ENCODE assay signal across 9 cellular contexts in the genomic region with DNA sequence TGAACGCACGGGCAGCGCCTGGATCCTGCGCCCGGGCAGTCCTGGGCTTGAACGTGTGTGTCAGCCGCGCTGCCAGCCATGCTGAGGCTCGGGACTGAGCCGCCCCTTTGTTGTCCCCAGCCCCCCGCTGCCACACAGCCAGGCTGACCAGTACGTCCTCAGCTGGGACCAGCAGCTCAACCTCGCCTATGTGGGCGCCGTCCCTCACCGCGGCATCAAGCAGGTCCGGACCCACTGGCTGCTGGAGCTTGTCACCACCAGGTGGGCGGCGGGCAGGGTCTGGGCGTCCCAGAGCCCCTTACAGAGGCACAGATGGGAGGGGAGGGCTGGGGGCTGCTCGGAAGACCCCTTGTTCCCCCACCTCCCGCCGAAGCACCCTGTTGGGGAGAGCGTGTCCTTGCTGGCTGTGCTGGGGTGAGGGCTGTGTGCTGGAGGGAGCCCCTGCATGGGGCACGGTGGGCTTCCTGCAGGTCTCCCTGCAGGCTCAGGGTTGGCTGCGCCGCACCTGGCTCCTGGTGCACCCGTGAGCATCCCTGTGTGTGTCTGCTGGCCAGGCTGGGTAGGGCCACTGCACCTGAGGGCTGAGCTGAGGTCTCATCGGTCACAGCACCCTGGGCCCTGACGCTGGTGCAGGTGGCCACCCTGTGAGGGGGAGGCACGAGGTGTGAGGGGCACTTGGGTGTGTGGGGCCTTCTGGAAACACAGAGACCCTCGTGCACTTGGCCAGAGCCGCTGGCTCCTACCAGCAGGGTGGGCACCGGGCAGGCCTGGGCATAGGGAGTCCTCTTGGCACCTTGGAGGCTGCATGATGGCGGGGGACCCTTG. TPM values are rescaled to one million over a fixed set of nuclear protein-coding genes. Genes with fewer than 3 reads are reported as not detected.
DNase-seq lines count a peak whose midpoint lies in the region; ATAC-seq, FAIRE-seq and TF ChIP-seq lines count a peak whose summit lies in the region.
"Had no signal": no experiment of that assay in that cellular context is flagged by ENCODE, and none has a peak within 500 bp of the region (broad histone marks: within the 10 kb centered on the region; RNA-seq: fewer than 3 reads in every experiment).

No MANE protein-coding gene starts in this region.

- peaks cover 9% of the 10 kb centered on the region for H4K20me1 ChIP-seq in astrocyte (ENCODE audit: insufficient read depth, low read length)

- peak overlapping the region; percentile 99 for H3K4me2 ChIP-seq in astrocyte (ENCODE audit: low read length)

- no peak for FAIRE-seq in astrocyte (lab: Jason Lieb, UNC)
- FAIRE-seq: D721Med had no signal

- no peaks in the 10 kb centered on the region for H3K79me2 ChIP-seq in astrocyte (ENCODE audit: insufficient read depth, low read length)

- CTCF ChIA-PET in activated CD8-positive, alpha-beta memory T cell treated with anti-CD3 and anti-CD28 coated beads, Interleukin-2, amount 10 ng/mL, durations not matched to agents 7 days and 5 days (lab: Charles Lee) = interaction anchor here (0.6 to 3.2 kb wide), 20 partner anchors 19 to 358 kb away, joined by 3 to 34 read pairs (median 4); a partner anchor contains a TSS

- H3K4me3 Mint-ChIP-seq in activated CD8-positive, alpha-beta memory T cell treated with anti-CD3 and anti-CD28 coated beads, Interleukin-2, amount 10 ng/mL, durations not matched to agents 7 days and 5 days = peak overlapping the region; percentile 72
- peak overlapping the region; percentile 83 for H3K4me3 Mint-ChIP-seq in astrocyte (ENCODE audit: unreplicated experiment)

- no peaks in the 10 kb centered on the region for H3K9me3 ChIP-seq in astrocyte (ENCODE audit: insufficient read depth, low read depth, low read length)
- no peaks in the 10 kb centered on the region for H3K9me3 ChIP-seq in right lobe of liver
- H3K9me3 ChIP-seq in thoracic aorta = no peaks in the 10 kb centered on the region

- intact Hi-C loops in right lobe of liver (cut with DNase I) = no loop called here

- H2AFZ ChIP-seq in astrocyte (ENCODE audit: low read depth, low read length) = peak overlapping the region; percentile 88

- H3K27me3 Mint-ChIP-seq in activated CD8-positive, alpha-beta memory T cell treated with anti-CD3 and anti-CD28 coated beads, Interleukin-2, amount 10 ng/mL, durations not matched to agents 7 days and 5 days = no peaks in the 10 kb centered on the region
- no peaks in the 10 kb centered on the region for H3K27me3 Mint-ChIP-seq in astrocyte (ENCODE audit: low read depth, unreplicated experiment)

- no peak for TF ChIP-seq CTCF in astrocyte (IDR thresholded peaks at IDR 0.05; ENCODE audit: insufficient read depth, low read depth, low read length)
- no peak for TF ChIP-seq CTCF in right lobe of liver (IDR thresholded peaks at IDR 0.05)
- no peak for TF ChIP-seq CTCF in thoracic aorta (IDR thresholded peaks at IDR 0.05)

- no peaks in the 10 kb centered on the region for H3K36me3 ChIP-seq in astrocyte (ENCODE audit: insufficient read depth, low read length)
- H3K36me3 ChIP-seq in right lobe of liver = peaks cover 0 to 17% (median 4%) of the 10 kb centered on the region in 4 donors
- H3K36me3 ChIP-seq in thoracic aorta = no peaks in the 10 kb centered on the region

- TF ChIP-seq POLR2A in right lobe of liver (IDR thresholded peaks at IDR 0.05) = no peak

- H3K4me1 ChIP-seq in astrocyte (ENCODE audit: insufficient read depth, low read length) (peaks cover 24% of the 10 kb centered on the region), right lobe of liver (peaks cover 0 to 29% (median 13%) of the 10 kb centered on the region in 4 donors), thoracic aorta (ENCODE audit: control insufficient read depth in 1 of 2, low read depth in 2 of 2) (peaks cover 14 to 24% of the 10 kb centered on the region in 2 donors)

- WGBS in right lobe of liver (ENCODE audit: insufficient coverage, low coverage, low lambda C conversion rate, missing lambda C conversion rate) = 31% methylated on average over 17 of the region's 36 CpGs

- no peaks in the 10 kb centered on the region for H3K27me3 ChIP-seq in astrocyte (ENCODE audit: insufficient read depth, low read length)
- no peaks in the 10 kb centered on the region for H3K27me3 ChIP-seq in right lobe of liver
- H3K27me3 ChIP-seq in thoracic aorta (replicated peaks; ENCODE audit: insufficient read depth) = no peaks in the 10 kb centered on the region

- peaks cover 25% of the 10 kb centered on the region for H3K4me1 Mint-ChIP-seq in activated CD8-positive, alpha-beta memory T cell treated with anti-CD3 and anti-CD28 coated beads, Interleukin-2, amount 10 ng/mL, durations not matched to agents 7 days and 5 days
- H3K4me1 Mint-ChIP-seq in astrocyte (ENCODE audit: low read depth, unreplicated experiment) = peaks cover 8% of the 10 kb centered on the region

- DNase-seq in activated CD8-positive, alpha-beta memory T cell treated with anti-CD3 and anti-CD28 coated beads, Interleukin-2, amount 10 ng/mL, durations not matched to agents 7 days and 5 days = no peak
- DNase-seq in activated CD8-positive, alpha-beta memory T cell treated with anti-CD3 and anti-CD28 coated beads, Interleukin-2, amount 50 U/mL, for 48 hours = no peak
- DNase-seq in astrocyte (ENCODE audit: low read depth) = no peak
- no peak for DNase-seq in right lobe of liver
- DNase-seq in thoracic aorta (ENCODE audit: low spot score) = no peak
- no peak for DNase-seq in G401 (ENCODE audit: low spot score)

- H3K4me3 ChIP-seq in astrocyte (ENCODE audit: insufficient read depth, low read depth, low read length) (peak overlapping the region; percentile 80), right lobe of liver (peak overlapping the region; percentile 58 to 80 (median 72)), thoracic aorta (peak overlapping the region; percentile 74)

- H3K27ac ChIP-seq in astrocyte (ENCODE audit: low read depth, low read length) (no peak overlapping the region), right lobe of liver (peak overlapping the region in 2 of 3 donors; percentile 2 to 81), thoracic aorta (no peak overlapping the region)

- no peak overlapping the region for H3K27ac Mint-ChIP-seq in activated CD8-positive, alpha-beta memory T cell treated with anti-CD3 and anti-CD28 coated beads, Interleukin-2, amount 10 ng/mL, durations not matched to agents 7 days and 5 days
- no peak overlapping the region for H3K27ac Mint-ChIP-seq in astrocyte (ENCODE audit: unreplicated experiment)

- no peak for ATAC-seq in activated CD8-positive, alpha-beta memory T cell treated with anti-CD3 and anti-CD28 coated beads, Interleukin-2, amount 10 ng/mL, durations not matched to agents 7 days and 5 days
- ATAC-seq in right lobe of liver (no peak), thoracic aorta (ENCODE audit: insufficient number of reproducible peaks, low FRiP score, low read depth) (no peak), GM18519 (IDR thresholded peaks at IDR 0.05; ENCODE audit: low FRiP score, unreplicated experiment) (no peak), HG02610 (IDR thresholded peaks at IDR 0.05; ENCODE audit: unreplicated experiment) (no peak)

- in situ Hi-C loops in G401 (cut with HindIII; ENCODE audit: low sequenced_read_pairs) = no loop called here

- H3K9ac ChIP-seq in astrocyte (ENCODE audit: low read length) = peak overlapping the region; percentile 83

- no peaks in the 10 kb centered on the region for H3K36me3 Mint-ChIP-seq in activated CD8-positive, alpha-beta memory T cell treated with anti-CD3 and anti-CD28 coated beads, Interleukin-2, amount 10 ng/mL, durations not matched to agents 7 days and 5 days
- H3K36me3 Mint-ChIP-seq in astrocyte (ENCODE audit: low read depth, unreplicated experiment) = peaks cover 3% of the 10 kb centered on the region

- no peaks in the 10 kb centered on the region for H3K9me3 Mint-ChIP-seq in activated CD8-positive, alpha-beta memory T cell treated with anti-CD3 and anti-CD28 coated beads, Interleukin-2, amount 10 ng/mL, durations not matched to agents 7 days and 5 days (ENCODE audit: low read depth)
- no peaks in the 10 kb centered on the region for H3K9me3 Mint-ChIP-seq in astrocyte (ENCODE audit: unreplicated experiment)

RNA-seq across cellular contexts. Expression of a gene that starts 1.1 kb away (rescaled TPM):
- 10 to 100 TPM; 27.1 to 28.1 TPM for total RNA-seq in activated CD8-positive, alpha-beta memory T cell treated with anti-CD3 and anti-CD28 coated beads, Interleukin-2, amount 10 ng/mL, durations not matched to agents 7 days and 5 days
- total RNA-seq in astrocyte (20.5 and 27.0 TPM in 2 replicates), right lobe of liver (10 to 100 TPM in 3 of 6 experiments, 1 to 10 TPM in 3; 4.7 to 15.1 (median 11.0) TPM), thoracic aorta (10 to 100 TPM; 23.4 to 31.9 TPM)
- total RNA-seq in G401 (2014; rRNA removed; shearing (Covaris generic)) = 3.0 and 3.8 TPM in 2 replicates

RNA-seq across cellular contexts. Expression of a gene that starts 5.3 kb away (rescaled TPM):
- not detected for total RNA-seq in activated CD8-positive, alpha-beta memory T cell treated with anti-CD3 and anti-CD28 coated beads, Interleukin-2, amount 10 ng/mL, durations not matched to agents 7 days and 5 days
- total RNA-seq in astrocyte (0.34 and 0.38 TPM in 2 replicates), right lobe of liver (10 to 100 TPM in 5 of 6 experiments, 1 to 10 TPM in 1; 9.6 to 30.9 (median 23.0) TPM), thoracic aorta (not detected)
- total RNA-seq in G401 (2014; rRNA removed; shearing (Covaris generic)) = 0.74 and 0.85 TPM in 2 replicates

RNA-seq across cellular contexts. Expression of a gene that starts 14.5 kb away (rescaled TPM):
- total RNA-seq in activated CD8-positive, alpha-beta memory T cell treated with anti-CD3 and anti-CD28 coated beads, Interleukin-2, amount 10 ng/mL, durations not matched to agents 7 days and 5 days = 10 to 100 TPM; 22.9 to 27.6 TPM
- total RNA-seq in astrocyte (19.0 and 20.2 TPM in 2 replicates), right lobe of liver (10 to 100 TPM in 1 of 6 experiments, 1 to 10 TPM in 5; 4.6 to 10.5 (median 5.7) TPM), thoracic aorta (10 to 100 TPM; 18.6 to 24.0 TPM)
- total RNA-seq in G401 (2014; rRNA removed; shearing (Covaris generic)) = 11.0 and 12.9 TPM in 2 replicates

RNA-seq across cellular contexts. Expression of a gene that starts 23.5 kb away (rescaled TPM):
- total RNA-seq in activated CD8-positive, alpha-beta memory T cell treated with anti-CD3 and anti-CD28 coated beads, Interleukin-2, amount 10 ng/mL, durations not matched to agents 7 days and 5 days = 1 to 10 TPM; 8.4 to 9.3 TPM
- total RNA-seq in astrocyte = 64.2 and 64.9 TPM in 2 replicates
- 10 to 100 TPM; 27.9 to 60.1 (median 45.7) TPM for total RNA-seq in right lobe of liver
- 10 to 100 TPM; 61.1 to 84.0 TPM for total RNA-seq in thoracic aorta
- 23.9 and 28.5 TPM in 2 replicates for total RNA-seq in G401 (2014; rRNA removed; shearing (Covaris generic))

RNA-seq across cellular contexts. Expression of a gene that starts 55.6 kb away (rescaled TPM):
- 10 to 100 TPM; 23.4 to 37.2 TPM for total RNA-seq in activated CD8-positive, alpha-beta memory T cell treated with anti-CD3 and anti-CD28 coated beads, Interleukin-2, amount 10 ng/mL, durations not matched to agents 7 days and 5 days
- total RNA-seq in astrocyte = 22.1 and 27.8 TPM in 2 replicates
- total RNA-seq in right lobe of liver = 10 to 100 TPM; 22.0 to 31.8 (median 23.6) TPM
- 10 to 100 TPM; 26.5 to 39.5 TPM for total RNA-seq in thoracic aorta
- 7.0 and 21.4 TPM in 2 replicates for total RNA-seq in G401 (2014; rRNA removed; shearing (Covaris generic))

Comparison
In these comparisons a context has a peak if more than half of its experiments do, and no peak if none do; other contexts are left out.
1. H3K27ac ChIP-seq: peak in right lobe of liver (2 of 3); none in astrocyte (single experiment) and thoracic aorta (0 of 2).
2. Peak in every context shown above with its lines, with median percentiles within 50 percentile points of each other: H3K4me3 ChIP-seq.